2 cellular contexts compared by ENCODE assay signal in genomic region chr6:84785676-84786075, GRCh38.
TF ChIP-seq lines count a peak whose summit lies in the region.

No MANE protein-coding gene starts in this region.

TF ChIP-seq in GM23338, 12 proteins besides CTCF, POLR2A, EP300 and RAD21 (continued from another document):
- TF ChIP-seq REST (IDR thresholded peaks at IDR 0.05; ENCODE audit: unreplicated experiment) (no peak), ZNF114 (CRISPR knock-in tag; IDR thresholded peaks at IDR 0.05) (no peak), ZNF462 (CRISPR knock-in tag; IDR thresholded peaks at IDR 0.05) (no peak), ZNF331 (CRISPR knock-in tag; IDR thresholded peaks at IDR 0.05; ENCODE audit: low read depth) (no peak), EZH2 (IDR thresholded peaks at IDR 0.05; ENCODE audit: low read depth, unreplicated experiment) (no peak), EZH2phosphoT487 (IDR thresholded peaks at IDR 0.05; ENCODE audit: unreplicated experiment) (no peak)

TF ChIP-seq in WTC11, 78 proteins besides CTCF, POLR2A, EP300 and RAD21 (continued from another document):
- TF ChIP-seq KAT7 (CRISPR knock-in tag; IDR thresholded peaks at IDR 0.05; ENCODE audit: borderline replicate concordance) (no peak), IRF1 (CRISPR knock-in tag; IDR thresholded peaks at IDR 0.05) (no peak), NR3C1 (CRISPR knock-in tag; conservative IDR thresholded peaks at IDR 0.05; ENCODE audit: low read depth) (no peak), STAT6 (CRISPR knock-in tag; conservative IDR thresholded peaks at IDR 0.05; ENCODE audit: low read depth) (no peak), ATF1 (CRISPR knock-in tag; IDR thresholded peaks at IDR 0.05) (no peak), ZNF219 (CRISPR knock-in tag; IDR thresholded peaks at IDR 0.05; ENCODE audit: borderline replicate concordance) (no peak), ZNF512 (CRISPR knock-in tag; IDR thresholded peaks at IDR 0.05; ENCODE audit: borderline replicate concordance) (no peak), ZNF263 (CRISPR knock-in tag; IDR thresholded peaks at IDR 0.05; ENCODE audit: low read depth) (no peak), PREB (CRISPR knock-in tag; IDR thresholded peaks at IDR 0.05; ENCODE audit: borderline replicate concordance) (no peak), ZNF532 (CRISPR knock-in tag; IDR thresholded peaks at IDR 0.05; ENCODE audit: borderline replicate concordance) (no peak), ATF3 (CRISPR knock-in tag; conservative IDR thresholded peaks at IDR 0.05) (no peak), ETV6 (CRISPR knock-in tag; IDR thresholded peaks at IDR 0.05) (no peak), MAX (CRISPR knock-in tag; IDR thresholded peaks at IDR 0.05) (no peak), USF2 (CRISPR knock-in tag; IDR thresholded peaks at IDR 0.05) (no peak), RORB (CRISPR knock-in tag; IDR thresholded peaks at IDR 0.05) (no peak)
